Comparison of ENCODE assay signal across 9 cellular contexts in the genomic region with DNA sequence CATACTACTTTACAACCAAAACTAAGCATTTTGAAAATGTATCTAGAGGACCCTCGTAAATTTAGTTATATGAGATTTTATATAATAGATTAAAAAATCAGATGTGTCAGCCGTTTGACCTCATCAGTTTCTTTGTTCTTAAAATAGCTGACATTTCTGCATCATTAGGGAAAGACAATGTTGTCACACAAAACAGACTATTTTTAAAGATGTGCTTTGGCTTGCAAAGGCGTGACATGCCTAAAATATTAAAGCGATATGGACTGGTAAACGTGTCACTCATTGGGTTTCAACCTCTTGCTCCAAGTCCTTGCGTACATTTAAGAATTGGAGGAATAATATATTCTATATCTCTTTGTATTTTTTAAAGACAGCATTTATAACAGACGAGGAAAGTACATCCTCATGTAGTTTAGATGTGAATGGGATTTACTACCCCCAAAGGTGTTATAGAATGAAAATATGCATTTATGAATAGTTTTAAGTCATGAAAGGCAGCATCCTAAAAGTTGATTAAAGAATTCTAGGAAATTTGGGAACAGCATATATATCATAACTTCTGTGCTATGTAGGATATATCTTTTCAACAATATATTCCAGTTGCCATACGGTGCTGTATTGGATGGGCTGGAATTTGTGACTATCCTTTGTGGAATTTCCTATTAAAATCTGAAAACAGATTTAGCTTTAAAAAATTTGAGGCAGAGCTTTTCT. TPM values are rescaled to one million over a fixed set of nuclear protein-coding genes. Genes with fewer than 3 reads are reported as not detected.
A peak's percentile ranks its signal among the peaks of the same experiment; 100 is the strongest.
DNase-seq lines count a peak whose midpoint lies in the region; ATAC-seq and TF ChIP-seq lines count a peak whose summit lies in the region.
"Had no signal": no experiment of that assay in that cellular context is flagged by ENCODE, and none has a peak within 500 bp of the region (broad histone marks: within the 10 kb centered on the region; RNA-seq: fewer than 3 reads in every experiment).

No MANE protein-coding gene starts in this region.

- CTCF ChIA-PET in mammary epithelial cell (lab: Charles Lee; ENCODE audit: low non-redundant PET), result interaction anchor here (0.5 to 0.7 kb wide), 3 partner anchors 416 to 693 kb away, joined by 3 to 5 read pairs (median 5); no protein-coding TSS in a partner anchor

- WGBS in mammary epithelial cell (ENCODE audit: low coverage, missing lambda C conversion rate), result 65% methylated on average over 8 of the region's 8 CpGs
- WGBS in tibial nerve, 2 donors, result 64 to 66% methylated on average over 8 of the region's 8 CpGs

- H3K4me2 ChIP-seq in BLaER1 treated with 17β-estradiol and CSF1 and Interleukin-3, amounts not matched to agents 10 nM and 100 nM, result peak overlapping the region; percentile 71 to 97 (median 92)
- H3K4me2 ChIP-seq in Loucy (ENCODE audit: low read depth, low read length, poor library complexity, severe bottlenecking) (peak overlapping the region; percentile 98), mammary epithelial cell (ENCODE audit: insufficient read depth, low read depth, low read length) (peak overlapping the region; percentile 60)

- DNase-seq in mammary epithelial cell (no peak), myocyte (ENCODE audit: low read depth) (peak; percentile 87), tibial nerve (ENCODE audit: low spot score in 2 of 2) (no peak), SW 1271 (lab: John Stamatoyannopoulos, UW) (no peak)
- DNase-seq in stimulated activated CD4-positive, alpha-beta T cell treated with anti-CD3 and anti-CD28 coated beads, Interleukin-4, amount 100 ng/mL, for 24 hours, result no peak
- DNase-seq: Kasumi-1 had no signal

- H4K20me1 ChIP-seq in BLaER1 treated with 17β-estradiol and CSF1 and Interleukin-3, amounts not matched to agents 10 nM and 100 nM, result peaks cover 8 to 79% (median 77%) of the 10 kb centered on the region in 11 experiments; a peak in 21 of 22 replicates
- H4K20me1 ChIP-seq in Loucy (ENCODE audit: insufficient read depth, low read length, poor library complexity, severe bottlenecking) (peaks cover 66% of the 10 kb centered on the region), mammary epithelial cell (ENCODE audit: insufficient read depth, low read length) (no peaks in the 10 kb centered on the region)

- no peaks in the 10 kb centered on the region for H3K27me3 ChIP-seq in BLaER1 treated with 17β-estradiol and CSF1 and Interleukin-3, amounts not matched to agents 10 nM and 100 nM
- H3K27me3 ChIP-seq in Loucy (ENCODE audit: insufficient read depth, low read length, poor library complexity, severe bottlenecking) (peaks cover 6% of the 10 kb centered on the region), mammary epithelial cell (ENCODE audit: insufficient read depth, low read length) (no peaks in the 10 kb centered on the region), tibial nerve (no peaks in the 10 kb centered on the region)

- ATAC-seq in GM21447 (IDR thresholded peaks at IDR 0.05; ENCODE audit: unreplicated experiment), result no peak

- peaks cover 54 to 76% (median 67%) of the 10 kb centered on the region in 10 experiments for H3K4me1 ChIP-seq in BLaER1 treated with 17β-estradiol and CSF1 and Interleukin-3, amounts not matched to agents 10 nM and 100 nM
- H3K4me1 ChIP-seq in Loucy (ENCODE audit: insufficient read depth, low read length, poor library complexity, severe bottlenecking), result peaks cover 52% of the 10 kb centered on the region
- H3K4me1 ChIP-seq in mammary epithelial cell (ENCODE audit: insufficient read depth, low read length), result peaks cover 26% of the 10 kb centered on the region
- peaks cover 0 to 58% (median 27%) of the 10 kb centered on the region in 4 donors for H3K4me1 ChIP-seq in tibial nerve

- H3K27ac ChIP-seq in BLaER1 treated with 17β-estradiol and CSF1 and Interleukin-3, amounts not matched to agents 10 nM and 100 nM, result peak overlapping the region in 9 of 11 experiments; percentile 3 to 100 (median 98); a peak in 12 of 22 replicates
- H3K27ac ChIP-seq in mammary epithelial cell (ENCODE audit: insufficient read depth, low read depth, low read length), result peak overlapping the region; percentile 38
- peak overlapping the region in 2 of 4 donors; percentile 53 to 96 for H3K27ac ChIP-seq in tibial nerve

- intact Hi-C loops in mammary epithelial cell (cut with micrococcal nuclease), result no loop called here

- H3K36me3 ChIP-seq in BLaER1 treated with 17β-estradiol and CSF1 and Interleukin-3, amounts not matched to agents 10 nM and 100 nM, result peaks cover 49 to 72% (median 58%) of the 10 kb centered on the region in 11 experiments
- H3K36me3 ChIP-seq in Loucy (ENCODE audit: insufficient read depth, low read length), result peaks cover 35% of the 10 kb centered on the region
- H3K36me3 ChIP-seq in mammary epithelial cell (ENCODE audit: insufficient read depth, low read length), result peaks cover 37% of the 10 kb centered on the region
- H3K36me3 ChIP-seq in tibial nerve, result peaks cover 0 to 39% (median 8%) of the 10 kb centered on the region in 3 donors

- no peak overlapping the region for H2AFZ ChIP-seq in Loucy (ENCODE audit: low read length)
- H2AFZ ChIP-seq in mammary epithelial cell (ENCODE audit: low read depth, low read length), result no peak overlapping the region

- peak overlapping the region in 8 of 10 experiments; percentile 25 to 100 (median 91); a peak in 13 of 20 replicates for H3K4me3 ChIP-seq in BLaER1 treated with 17β-estradiol and CSF1 and Interleukin-3, amounts not matched to agents 10 nM and 100 nM
- H3K4me3 ChIP-seq in Loucy (ENCODE audit: low read length, poor library complexity, severe bottlenecking) (peak overlapping the region; percentile 92), mammary epithelial cell (replicated peaks in 1 of 3; ENCODE audit: insufficient read depth in 1 of 3, low read depth in 2 of 3, low read length in 3 of 3) (no peak overlapping the region), tibial nerve (no peak overlapping the region)

- TF ChIP-seq POLR2A in tibial nerve (IDR thresholded peaks at IDR 0.05), result no peak

- no peak for TF ChIP-seq CTCF in Loucy (conservative IDR thresholded peaks at IDR 0.05; ENCODE audit: low read length)
- TF ChIP-seq CTCF in mammary epithelial cell (conservative IDR thresholded peaks at IDR 0.05 in 1 of 2, IDR thresholded peaks at IDR 0.05 in 1 of 2; ENCODE audit: extremely low read depth in 1 of 2, insufficient read depth in 1 of 2, low read depth in 1 of 2, low read length in 2 of 2), result no peak
- no peak for TF ChIP-seq CTCF in tibial nerve (IDR thresholded peaks at IDR 0.05)

- H3K9ac ChIP-seq in BLaER1 treated with 17β-estradiol and CSF1 and Interleukin-3, amounts not matched to agents 10 nM and 100 nM, result peak overlapping the region in 5 of 11 experiments; percentile 10 to 99 (median 31); a peak in 8 of 22 replicates
- H3K9ac ChIP-seq in Loucy (ENCODE audit: low read depth, low read length, poor library complexity, severe bottlenecking) (peak overlapping the region; percentile 25), mammary epithelial cell (ENCODE audit: insufficient read depth, low read length) (no peak overlapping the region)

- BruUV-seq in mammary epithelial cell (replicated peaks; lab: Mats Ljungman, UMichigan), result no TSS peak

- in situ Hi-C loops in mammary epithelial cell (cut with MboI; ENCODE audit: low sequenced_read_pairs in 2 of 2), result loop anchor here in 1 of 2 donors (25.0 kb wide), 1 partner anchor 611 kb away; no protein-coding TSS in a partner anchor

- no peaks in the 10 kb centered on the region; the same call in 1 of the 2 replicates for H3F3A ChIP-seq in Loucy (ENCODE audit: low read depth)

- H3K79me2 ChIP-seq in Loucy (ENCODE audit: insufficient read depth, low read length) (peaks cover 91% of the 10 kb centered on the region), mammary epithelial cell (ENCODE audit: insufficient read depth, low read length) (peaks cover 84% of the 10 kb centered on the region)

- H3K9me2 ChIP-seq in Loucy (replicated peaks; ENCODE audit: low read depth, low read length), result no peaks in the 10 kb centered on the region

- dilution Hi-C loops in mammary epithelial cell (cut with HindIII; ENCODE audit: low sequenced_read_pairs), result no loop called here

- TF ChIP-seq EP300 in tibial nerve (IDR thresholded peaks at IDR 0.05), result no peak

- no peaks in the 10 kb centered on the region for H3K9me3 ChIP-seq in BLaER1 treated with 17β-estradiol and CSF1 and Interleukin-3, amounts not matched to agents 10 nM and 100 nM (replicated peaks in 1 of 11)
- H3K9me3 ChIP-seq in Loucy (ENCODE audit: insufficient read depth, low read depth, low read length) (no peaks in the 10 kb centered on the region), mammary epithelial cell (replicated peaks; ENCODE audit: insufficient read depth, low read length) (no peaks in the 10 kb centered on the region), tibial nerve (no peaks in the 10 kb centered on the region)

RNA-seq across cellular contexts. Expression of a gene that starts 3.8 kb away (rescaled TPM):
- total RNA-seq in mammary epithelial cell, result 100 to 1,000 TPM; 429 to 570 TPM
- polyA plus RNA-seq in mammary epithelial cell, result 487 TPM
- 414 TPM for polyA minus RNA-seq in mammary epithelial cell
- total RNA-seq in myocyte, result 680 and 760 TPM in 2 replicates
- 776 TPM for polyA plus RNA-seq in myocyte (2012)
- total RNA-seq in tibial nerve, result 100 to 1,000 TPM; 387 to 515 (median 415) TPM

RNA-seq across cellular contexts. Expression of a gene that starts 10.5 kb away (rescaled TPM):
- total RNA-seq in mammary epithelial cell, result 100 to 1,000 TPM; 464 to 468 TPM
- polyA plus RNA-seq in mammary epithelial cell, result 914 TPM
- 331 TPM for polyA minus RNA-seq in mammary epithelial cell
- 284 and 330 TPM in 2 replicates for total RNA-seq in myocyte
- 624 TPM for polyA plus RNA-seq in myocyte (2012)
- 100 to 1,000 TPM; 244 to 321 (median 281) TPM for total RNA-seq in tibial nerve

RNA-seq across cellular contexts. Expression of a gene that starts 31.6 kb away (rescaled TPM):
- total RNA-seq in mammary epithelial cell (under 1 TPM; 0.12 to 0.50 TPM), myocyte (39.9 and 120 TPM in 2 replicates), tibial nerve (1 to 10 TPM; 3.0 to 8.1 (median 5.6) TPM)
- 0.08 TPM for polyA plus RNA-seq in mammary epithelial cell
- polyA minus RNA-seq in mammary epithelial cell, result not detected
- 22.3 TPM for polyA plus RNA-seq in myocyte (2012)

Comparison
In these comparisons a context has a peak if more than half of its experiments do, and no peak if none do; other contexts are left out.
1. H3K4me3 ChIP-seq: peak in BLaER1 treated with 17β-estradiol and CSF1 and Interleukin-3, amounts not matched to agents 10 nM and 100 nM (8 of 10) and Loucy (single experiment); none in mammary epithelial cell (0 of 3) and tibial nerve (0 of 4).
2. Peak in every context shown above with its lines, with median percentiles within 50 percentile points of each other: H3K4me2 ChIP-seq.